ENCODE assay signal across 15 cellular contexts in genomic region chr17:66602659-66603363, GRCh38.
DNase-seq lines count a peak whose midpoint lies in the region; ATAC-seq and TF ChIP-seq lines count a peak whose summit lies in the region.
"Had no signal": no experiment of that assay in that cellular context is flagged by ENCODE, and none has a peak within 500 bp of the region (broad histone marks: within the 10 kb centered on the region; RNA-seq: fewer than 3 reads in every experiment).

No MANE protein-coding gene starts in this region.

- peak overlapping the region; percentile 63 for H3K27ac Mint-ChIP-seq in HFFc6
- H3K27ac Mint-ChIP-seq: activated CD4-positive, alpha-beta T cell treated with anti-CD3 and anti-CD28 coated beads for 36 hours; CD4-positive, alpha-beta T cell; IgD-negative memory B cell had no signal

- H3K9ac ChIP-seq in Karpas-422 (ENCODE audit: low read length): no peak overlapping the region

- no peak overlapping the region for H3K4me2 ChIP-seq in Karpas-422 (ENCODE audit: low read depth, low read length, poor library complexity, severe bottlenecking)

- in situ Hi-C loops in astrocyte of the spinal cord (cut with HindIII; ENCODE audit: low sequenced_read_pairs): no loop called here

- intact Hi-C loops in heart right ventricle (cut with DNase I): no loop called here
- intact Hi-C loops in sciatic nerve (cut with DNase I): no loop called here

- H3K4me1 Mint-ChIP-seq in HFFc6 (ENCODE audit: low read depth): peaks cover 36% of the 10 kb centered on the region
- H3K4me1 Mint-ChIP-seq: IgD-negative memory B cell had no signal

- 75 to 81% methylated on average over 14 of the region's 14 CpGs for WGBS in heart right ventricle, 2 donors

- no peaks in the 10 kb centered on the region for H4K20me1 ChIP-seq in Karpas-422 (ENCODE audit: insufficient read depth, low read depth, low read length)

- H3K4me1 ChIP-seq in heart right ventricle: peaks cover 0 to 13% (median 6%) of the 10 kb centered on the region in 9 donors
- no peaks in the 10 kb centered on the region for H3K4me1 ChIP-seq in Karpas-422 (ENCODE audit: low read length)
- H3K4me1 ChIP-seq: Peyer's patch had no signal

- H3K4me3 ChIP-seq in astrocyte of the spinal cord (ENCODE audit: low read depth, low read length): no peak overlapping the region
- no peak overlapping the region for H3K4me3 ChIP-seq in heart right ventricle
- no peak overlapping the region for H3K4me3 ChIP-seq in Karpas-422 (ENCODE audit: low read length)
- H3K4me3 ChIP-seq: Peyer's patch had no signal

- H3K27me3 Mint-ChIP-seq in HFFc6 (ENCODE audit: insufficient read depth): peaks cover 3% of the 10 kb centered on the region
- H3K27me3 Mint-ChIP-seq: activated CD4-positive, alpha-beta T cell treated with anti-CD3 and anti-CD28 coated beads for 36 hours; CD4-positive, alpha-beta T cell; IgD-negative memory B cell had no signal

- H3K9me3 Mint-ChIP-seq in HFFc6: no peaks in the 10 kb centered on the region
- H3K9me3 Mint-ChIP-seq: CD4-positive, alpha-beta T cell had no signal

- H2AFZ ChIP-seq in Karpas-422 (ENCODE audit: low read length): no peak overlapping the region

- TF ChIP-seq CTCF in HFFc6 (IDR thresholded peaks at IDR 0.05): no peak
- TF ChIP-seq CTCF in astrocyte of the spinal cord (IDR thresholded peaks at IDR 0.05; ENCODE audit: low read depth, low read length): no peak
- TF ChIP-seq CTCF in heart right ventricle (IDR thresholded peaks at IDR 0.05): no peak

- no peaks in the 10 kb centered on the region for H3K27me3 ChIP-seq in heart right ventricle
- no peaks in the 10 kb centered on the region for H3K27me3 ChIP-seq in Karpas-422 (ENCODE audit: low read length)
- H3K27me3 ChIP-seq: Peyer's patch had no signal

- no peaks in the 10 kb centered on the region for H3K9me2 ChIP-seq in Karpas-422 (replicated peaks; ENCODE audit: insufficient read depth, low read length)

- H3K4me3 Mint-ChIP-seq in HFFc6: peak overlapping the region; percentile 3; the same call in 1 of the 2 replicates
- H3K4me3 Mint-ChIP-seq: activated CD4-positive, alpha-beta T cell treated with anti-CD3 and anti-CD28 coated beads for 36 hours; CD4-positive, alpha-beta T cell; IgD-negative memory B cell had no signal

- no peaks in the 10 kb centered on the region for H3K36me3 ChIP-seq in heart right ventricle
- no peaks in the 10 kb centered on the region for H3K36me3 ChIP-seq in Karpas-422 (ENCODE audit: insufficient read depth, low read length)
- H3K36me3 ChIP-seq: Peyer's patch had no signal

- H3K9me3 ChIP-seq in heart right ventricle: no peaks in the 10 kb centered on the region
- H3K9me3 ChIP-seq in Karpas-422 (ENCODE audit: low read length): no peaks in the 10 kb centered on the region
- H3K9me3 ChIP-seq: Peyer's patch had no signal

- no peaks in the 10 kb centered on the region for H3K79me2 ChIP-seq in Karpas-422 (ENCODE audit: low read length)

- H3K27ac ChIP-seq in heart right ventricle: no peak overlapping the region
- no peak overlapping the region for H3K27ac ChIP-seq in Karpas-422 (ENCODE audit: low read length)
- H3K27ac ChIP-seq: Peyer's patch had no signal

- DNase-seq in HFFc6: peak; percentile 24
- peak; percentile 56 for DNase-seq in astrocyte of the spinal cord (ENCODE audit: low read depth, low spot score)
- peak in 1 of 2 donors; percentile 16 for DNase-seq in heart right ventricle
- DNase-seq in sciatic nerve (ENCODE audit: low spot score): no peak
- no peak for DNase-seq in Karpas-422
- DNase-seq: activated CD4-positive, alpha-beta T cell treated with anti-CD3 and anti-CD28 coated beads for 36 hours; activated T-cell treated with anti-CD3 and anti-CD28 coated beads, Interleukin-2, amount 50 U/mL, for 48 hours; CD4-positive, alpha-beta T cell; effector CD8-positive, alpha-beta T cell; NCI-H1436; NCI-H526; Peyer's patch had no signal

- peaks cover 9% of the 10 kb centered on the region; the same call in 1 of the 2 replicates for H3K36me3 Mint-ChIP-seq in HFFc6 (ENCODE audit: low read depth)
- H3K36me3 Mint-ChIP-seq: IgD-negative memory B cell had no signal

- ATAC-seq in heart right ventricle: peak in 5 of 8 donors; percentile 39 to 72 (median 60)
- ATAC-seq in sciatic nerve: peak; percentile 84
- ATAC-seq in HG02759 (IDR thresholded peaks at IDR 0.05; ENCODE audit: unreplicated experiment): no peak
- no peak for ATAC-seq in esophagus mucosa
- ATAC-seq: activated CD4-positive, alpha-beta T cell treated with anti-CD3 and anti-CD28 coated beads for 36 hours had no signal

Comparison
In these comparisons a context has a peak if more than half of its experiments do, and no peak if none do; other contexts are left out.
1. DNase-seq: peak in HFFc6 (single experiment) and astrocyte of the spinal cord (single experiment); none in sciatic nerve (single experiment) and Karpas-422 (single experiment).
2. ATAC-seq: peak in heart right ventricle (5 of 8) and sciatic nerve (single experiment); none in HG02759 (single experiment) and esophagus mucosa (single experiment).